In the genomic region with DNA sequence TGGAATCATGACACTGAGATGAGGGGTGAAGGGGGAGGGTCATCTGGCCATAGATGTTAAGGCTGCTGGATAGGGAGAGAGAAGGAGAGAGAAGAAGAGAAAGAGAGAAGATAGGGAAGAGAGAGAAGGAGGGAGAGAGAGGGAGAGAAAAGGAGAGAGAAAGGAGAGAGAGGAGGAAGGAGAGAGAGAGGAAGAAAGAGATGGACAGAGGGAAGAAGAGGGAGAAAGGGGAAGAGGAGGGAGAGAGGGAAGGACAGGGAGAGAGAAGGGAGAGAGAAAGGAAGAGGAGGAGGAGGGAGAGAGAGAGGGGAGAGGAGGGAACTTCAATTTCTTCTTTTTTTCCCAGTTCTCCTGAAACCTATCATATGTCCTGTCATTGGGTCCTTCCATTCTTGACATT, we compare ENCODE assay signal across 24 cellular contexts. TPM values are rescaled to one million over a fixed set of nuclear protein-coding genes. Genes with fewer than 3 reads are reported as not detected.
DNase-seq lines count a peak whose midpoint lies in the region; ATAC-seq, FAIRE-seq and TF ChIP-seq lines count a peak whose summit lies in the region.
"Had no signal": no experiment of that assay in that cellular context is flagged by ENCODE, and none has a peak within 500 bp of the region (broad histone marks: within the 10 kb centered on the region; RNA-seq: fewer than 3 reads in every experiment).

No MANE protein-coding gene starts in this region.

- H3K79me2 ChIP-seq in HepG2 (ENCODE audit: insufficient read depth, low read length) = no peaks in the 10 kb centered on the region
- H3K79me2 ChIP-seq in smooth muscle cell (ENCODE audit: low read depth) = no peaks in the 10 kb centered on the region

- in situ Hi-C loops in HepG2 (cut with HindIII; ENCODE audit: extremely low pct_ligation_motif_present, low pct_unique_long_range_greater_than_20kb) = no loop called here

- H3K36me3 Mint-ChIP-seq in dendritic cell treated with granulocyte-macrophage colony-stimulating factor and Interleukin-4, amounts not matched to agents 40 ng/mL and 50 ng/mL, for 4 days (ENCODE audit: low read depth) = peaks cover 15% of the 10 kb centered on the region
- H3K36me3 Mint-ChIP-seq: CD14-positive monocyte; CD4-positive, alpha-beta memory T cell; IgD-negative memory B cell had no signal

- H3K4me2 ChIP-seq in HepG2 (ENCODE audit: low read depth, low read length) (no peak overlapping the region), smooth muscle cell (no peak overlapping the region)
- H3K4me2 ChIP-seq: BLaER1, GM23338 had no signal

- DNase-seq in HepG2 (ENCODE audit: low spot score) = no peak
- no peak for DNase-seq in right lobe of liver
- no peak for DNase-seq in ovary
- DNase-seq in GM03348 (ENCODE audit: low spot score) = no peak
- DNase-seq in ureter (ENCODE audit: low spot score) = no peak
- DNase-seq in smooth muscle cell (lab: John Stamatoyannopoulos, UW; ENCODE audit: unreplicated experiment) = no peak
- DNase-seq: 8988T; CD4-positive, alpha-beta memory T cell; DMS 273 treated with DMSO at 0.1 percent for 48 hours; DMS53; DND-41; EL; HCEC 1CT; HFFc6 had no signal

- CTCF ChIA-PET in HepG2 (lab: Yijun Ruan, JAX; ENCODE audit: low intra/inter-chr PET ratio, low total read pairs) = no interaction called here

- no peak for FAIRE-seq in HepG2 (lab: Jason Lieb, UNC)
- FAIRE-seq: GM12891, GM18507, H54, HTR-8/SVneo had no signal

- no peak for TF ChIP-seq EP300 in HepG2 (IDR thresholded peaks at IDR 0.05; ENCODE audit: low read depth in 2 of 2, low read length in 2 of 2)
- TF ChIP-seq EP300 in HepG2 (CRISPR knock-in tag; IDR thresholded peaks at IDR 0.05; ENCODE audit: borderline replicate concordance) = no peak
- TF ChIP-seq EP300 in ovary (IDR thresholded peaks at IDR 0.05) = no peak

- POLR2A ChIA-PET in HepG2 (lab: Yijun Ruan, JAX) = no interaction called here

- H3K4me1 Mint-ChIP-seq in dendritic cell treated with granulocyte-macrophage colony-stimulating factor and Interleukin-4, amounts not matched to agents 40 ng/mL and 50 ng/mL, for 4 days (ENCODE audit: low read depth) = peaks cover 25% of the 10 kb centered on the region
- H3K4me1 Mint-ChIP-seq: CD4-positive, alpha-beta memory T cell; IgD-negative memory B cell had no signal

- H3K9ac ChIP-seq in HepG2 (ENCODE audit: insufficient read depth, low read depth, low read length) = no peak overlapping the region
- no peak overlapping the region for H3K9ac ChIP-seq in smooth muscle cell (ENCODE audit: low read depth)
- H3K9ac ChIP-seq: BLaER1 had no signal

- intact Hi-C loops in HepG2 (cut with micrococcal nuclease; ENCODE audit: unreplicated experiment) = no loop called here
- intact Hi-C loops in right lobe of liver (cut with DNase I) = loop anchor here in 1 of 2 donors (10.0 kb wide), 1 partner anchor 130 kb away; no protein-coding TSS in a partner anchor
- intact Hi-C loops in dendritic cell treated with granulocyte-macrophage colony-stimulating factor and Interleukin-4, amounts not matched to agents 40 ng/mL and 50 ng/mL, for 4 days (cut with micrococcal nuclease) = no loop called here
- intact Hi-C loops in ovary (cut with DNase I) = loop anchor here in 1 of 4 donors (10.0 kb wide), 1 partner anchor 120 kb away; the partner anchor contains the start of gene NMNAT3

- H3K9me3 ChIP-seq in HepG2 (ENCODE audit: low read length) = no peaks in the 10 kb centered on the region
- H3K9me3 ChIP-seq in right lobe of liver = no peaks in the 10 kb centered on the region
- H3K9me3 ChIP-seq in ovary = no peaks in the 10 kb centered on the region
- H3K9me3 ChIP-seq in smooth muscle cell (replicated peaks; ENCODE audit: low read depth) = no peaks in the 10 kb centered on the region
- H3K9me3 ChIP-seq: BLaER1 had no signal

- H3K4me3 Mint-ChIP-seq in dendritic cell treated with granulocyte-macrophage colony-stimulating factor and Interleukin-4, amounts not matched to agents 40 ng/mL and 50 ng/mL, for 4 days = no peak overlapping the region
- H3K4me3 Mint-ChIP-seq: CD14-positive monocyte; CD4-positive, alpha-beta memory T cell; GM23338; HFFc6; IgD-negative memory B cell had no signal

- H3K36me3 ChIP-seq in HepG2 (replicated peaks in 1 of 2; ENCODE audit: control insufficient read depth in 1 of 2, insufficient read depth in 2 of 2, low read length in 2 of 2) = no peaks in the 10 kb centered on the region
- H3K36me3 ChIP-seq in right lobe of liver = no peaks in the 10 kb centered on the region
- no peaks in the 10 kb centered on the region for H3K36me3 ChIP-seq in ovary
- no peaks in the 10 kb centered on the region for H3K36me3 ChIP-seq in smooth muscle cell (ENCODE audit: low read depth)
- H3K36me3 ChIP-seq: BLaER1 had no signal

- no peak for TF ChIP-seq POLR2A in HepG2 (IDR thresholded peaks at IDR 0.05; ENCODE audit: insufficient read depth in 1 of 2, low read depth in 2 of 2, low read length in 2 of 2)
- TF ChIP-seq POLR2A in right lobe of liver (IDR thresholded peaks at IDR 0.05) = no peak
- no peak for TF ChIP-seq POLR2A in ovary (IDR thresholded peaks at IDR 0.05)

- H3K4me1 ChIP-seq in HepG2 (ENCODE audit: insufficient read depth, low read length) = no peaks in the 10 kb centered on the region
- no peaks in the 10 kb centered on the region for H3K4me1 ChIP-seq in right lobe of liver
- H3K4me1 ChIP-seq in ovary (ENCODE audit: insufficient read depth) = peaks cover 17% of the 10 kb centered on the region
- peaks cover 5% of the 10 kb centered on the region for H3K4me1 ChIP-seq in smooth muscle cell (ENCODE audit: low read depth)
- H3K4me1 ChIP-seq: BLaER1 had no signal

- H3K4me3 ChIP-seq in HepG2 (replicated peaks in 1 of 3; ENCODE audit: insufficient read depth in 1 of 3, low read depth in 2 of 3, low read length in 3 of 3) = no peak overlapping the region
- H3K4me3 ChIP-seq in right lobe of liver = no peak overlapping the region
- H3K4me3 ChIP-seq in ovary = no peak overlapping the region
- H3K4me3 ChIP-seq in smooth muscle cell = no peak overlapping the region
- H3K4me3 ChIP-seq: BLaER1, GM23338 had no signal

- ATAC-seq in HepG2 (no peak), right lobe of liver (no peak)
- ATAC-seq: GM23338 had no signal

- peaks cover 6% of the 10 kb centered on the region for H3K27me3 Mint-ChIP-seq in dendritic cell treated with granulocyte-macrophage colony-stimulating factor and Interleukin-4, amounts not matched to agents 40 ng/mL and 50 ng/mL, for 4 days

- no peaks in the 10 kb centered on the region for H4K20me1 ChIP-seq in HepG2 (ENCODE audit: insufficient read depth, low read length)
- no peaks in the 10 kb centered on the region for H4K20me1 ChIP-seq in smooth muscle cell (ENCODE audit: low read depth)
- H4K20me1 ChIP-seq: BLaER1 had no signal

- no peak for TF ChIP-seq RAD21 in HepG2 (CRISPR knock-in tag; IDR thresholded peaks at IDR 0.05)

- no TSS peak for BruUV-seq in HepG2 (replicated peaks; lab: Mats Ljungman, UMichigan)

- H3K27ac ChIP-seq in HepG2 (ENCODE audit: extremely low read length, insufficient read depth, low read length) = no peak overlapping the region
- H3K27ac ChIP-seq in right lobe of liver = no peak overlapping the region
- peak overlapping the region; percentile 51 to 67 for H3K27ac ChIP-seq in ovary
- no peak overlapping the region for H3K27ac ChIP-seq in smooth muscle cell (ENCODE audit: low read depth)
- H3K27ac ChIP-seq: BLaER1 had no signal

- H3F3A ChIP-seq in smooth muscle cell (ENCODE audit: low read depth) = no peaks in the 10 kb centered on the region

- H2AFZ ChIP-seq in HepG2 (ENCODE audit: low read length) (no peak overlapping the region), smooth muscle cell (ENCODE audit: low read depth) (no peak overlapping the region)
- H2AFZ ChIP-seq: GM23338 had no signal

- H3K27me3 ChIP-seq in HepG2 (ENCODE audit: control insufficient read depth in 1 of 2, insufficient read depth in 2 of 2, low read length in 2 of 2) (no peaks in the 10 kb centered on the region), right lobe of liver (no peaks in the 10 kb centered on the region), ovary (no peaks in the 10 kb centered on the region), smooth muscle cell (ENCODE audit: low read depth) (no peaks in the 10 kb centered on the region)
- H3K27me3 ChIP-seq: BLaER1 had no signal

- no peak for TF ChIP-seq CTCF in HepG2 (CRISPR knock-in tag; IDR thresholded peaks at IDR 0.05)
- TF ChIP-seq CTCF in right lobe of liver (IDR thresholded peaks at IDR 0.05) = no peak
- no peak for TF ChIP-seq CTCF in ovary (IDR thresholded peaks at IDR 0.05)
- no peak for TF ChIP-seq CTCF in smooth muscle cell (IDR thresholded peaks at IDR 0.05; ENCODE audit: borderline replicate concordance, insufficient read depth, poor library complexity, severe bottlenecking)

- no peaks in the 10 kb centered on the region for H3K9me3 Mint-ChIP-seq in dendritic cell treated with granulocyte-macrophage colony-stimulating factor and Interleukin-4, amounts not matched to agents 40 ng/mL and 50 ng/mL, for 4 days
- H3K9me3 Mint-ChIP-seq: CD4-positive, alpha-beta memory T cell; GM23338 had no signal

- peak overlapping the region; percentile 34 for H3K27ac Mint-ChIP-seq in dendritic cell treated with granulocyte-macrophage colony-stimulating factor and Interleukin-4, amounts not matched to agents 40 ng/mL and 50 ng/mL, for 4 days
- H3K27ac Mint-ChIP-seq: CD4-positive, alpha-beta memory T cell; GM23338; HFFc6; IgD-negative memory B cell had no signal

RNA-seq across cellular contexts. Expression of gene RBP1, which starts 15.1 kb away (rescaled TPM):
- total RNA-seq in HepG2 (2016; rRNA removed; fragmentation: Illumina TruSeq; extraction: Trizol) (6.4 and 8.9 TPM in 2 replicates), right lobe of liver (10 to 100 TPM; 24.1 to 53.1 (median 37.9) TPM), ovary (1,000 to 10,000 TPM in 4 of 7 donors, 100 to 1,000 TPM in 3; 599 to 1,818 (median 1,035) TPM), ureter (33.0 TPM), smooth muscle cell (3.7 and 16.6 TPM in 2 replicates)
- 3.8 and 9.5 TPM in 2 replicates for total RNA-seq in HepG2 (2016; cell fraction: cytosol; rRNA removed; fragmentation: Illumina TruSeq; extraction: Trizol; ENCODE audit: low read depth)
- 8.6 and 10.6 TPM in 2 replicates for total RNA-seq in HepG2 (2016; cell fraction: insoluble cytoplasmic fraction; rRNA removed; fragmentation: Illumina TruSeq; extraction: Trizol)
- 5.6 and 7.7 TPM in 2 replicates for total RNA-seq in HepG2 (2016; cell fraction: membrane; rRNA removed; fragmentation: Illumina TruSeq; extraction: Trizol)
- total RNA-seq in HepG2 (2016; cell fraction: nucleus; rRNA removed; fragmentation: Illumina TruSeq; extraction: Trizol) = 3.0 and 4.3 TPM in 2 replicates
- polyA plus RNA-seq in HepG2 (2011; rRNA removed) (12.6 and 16.9 TPM in 2 replicates), ovary (1,000 to 10,000 TPM; 1,326 to 3,076 TPM), smooth muscle cell (30.2 and 35.0 TPM in 2 replicates)
- 19.5 and 23.3 TPM in 2 replicates for polyA plus RNA-seq in HepG2 (2011; cell fraction: cytosol; rRNA removed)
- 9.2 and 9.7 TPM in 2 replicates for polyA plus RNA-seq in HepG2 (2011; cell fraction: nucleus; rRNA removed)
- 3.9 and 9.2 TPM in 2 replicates for polyA plus RNA-seq in HepG2 (2012)
- polyA plus RNA-seq in HepG2 (2016; cell fraction: cytosol; fragmentation: Illumina TruSeq; extraction: Trizol; ENCODE audit: low read depth) = 11.2 and 14.3 TPM in 2 replicates
- 19.1 and 19.5 TPM in 2 replicates for polyA plus RNA-seq in HepG2 (2016; cell fraction: insoluble cytoplasmic fraction; fragmentation: Illumina TruSeq; extraction: Trizol; ENCODE audit: low read depth)
- 9.2 and 11.0 TPM in 2 replicates for polyA plus RNA-seq in HepG2 (2016; cell fraction: membrane; fragmentation: Illumina TruSeq; extraction: Trizol; ENCODE audit: low read depth)
- polyA plus RNA-seq in HepG2 (2016; cell fraction: nucleus; fragmentation: Illumina TruSeq; extraction: Trizol; ENCODE audit: insufficient read depth, low read depth) = 9.2 and 17.6 TPM in 2 replicates
- polyA minus RNA-seq in HepG2 (2011; rRNA and poly(A)+ RNA removed; ENCODE audit: low replicate concordance) = 12.3 TPM in 1 of 2 replicates, not detected in the other
- polyA minus RNA-seq in HepG2 (2011; cell fraction: cytosol; rRNA and poly(A)+ RNA removed) = 1.9 and 4.5 TPM in 2 replicates
- 3.9 and 6.0 TPM in 2 replicates for polyA minus RNA-seq in HepG2 (2011; cell fraction: nucleus; rRNA and poly(A)+ RNA removed)
- total RNA-seq: CD4-positive, alpha-beta memory T cell; G401; HFFc6 had no signal
- polyA plus RNA-seq: CD14-positive monocyte; CD4-positive, alpha-beta memory T cell; IgD-negative memory B cell had no signal

Comparison
In these comparisons a context has a peak if more than half of its experiments do, and no peak if none do; other contexts are left out.
1. H3K27ac ChIP-seq: peak in ovary (2 of 2); none in HepG2 (single experiment), right lobe of liver (0 of 3) and smooth muscle cell (single experiment).
2. RNA of gene RBP1, which starts 15.1 kb away (total RNA-seq): 599 to 1,818 TPM in ovary; 24.1 to 53.1 TPM in right lobe of liver, 33.0 TPM in ureter (single experiment), 3.7 to 16.6 TPM in smooth muscle cell and 3.0 to 10.6 TPM in HepG2; every median in the first group is over 10 times any median in the second.